In genomic region chr9:2838984-2839367, GRCh38 we compare ENCODE assay signal across 14 cellular contexts. TPM values are rescaled to one million over a fixed set of nuclear protein-coding genes. Genes with fewer than 3 reads are reported as not detected.
A peak's percentile ranks its signal among the peaks of the same experiment; 100 is the strongest.
DNase-seq lines count a peak whose midpoint lies in the region; ATAC-seq and TF ChIP-seq lines count a peak whose summit lies in the region.
"Had no signal": no experiment of that assay in that cellular context is flagged by ENCODE, and none has a peak within 500 bp of the region (broad histone marks: within the 10 kb centered on the region; RNA-seq: fewer than 3 reads in every experiment).

No MANE protein-coding gene starts in this region.

- POLR2A ChIA-PET in Caco-2 (lab: Charles Lee) = no interaction called here

- no peak overlapping the region for H3K27ac Mint-ChIP-seq in Caco-2 (ENCODE audit: unreplicated experiment)
- H3K27ac Mint-ChIP-seq: CD4-positive, alpha-beta T cell had no signal

- peak; percentile 13 for ATAC-seq in left lobe of liver
- no peak for ATAC-seq in GM19328 (IDR thresholded peaks at IDR 0.05; ENCODE audit: unreplicated experiment)
- ATAC-seq: activated CD8-positive, alpha-beta memory T cell treated with anti-CD3 and anti-CD28 coated beads, Interleukin-2, amount 10 ng/mL, durations not matched to agents 7 days and 5 days; gastroesophageal sphincter; left colon had no signal

- H3K4me1 Mint-ChIP-seq in Caco-2 (ENCODE audit: low read depth, unreplicated experiment) = peaks cover 7% of the 10 kb centered on the region

- peak overlapping the region; percentile 53 for H3K9ac ChIP-seq in GM23248

- H3K27me3 Mint-ChIP-seq in Caco-2 (ENCODE audit: insufficient read depth, unreplicated experiment) = no peaks in the 10 kb centered on the region
- H3K27me3 Mint-ChIP-seq: activated CD8-positive, alpha-beta memory T cell treated with anti-CD3 and anti-CD28 coated beads, Interleukin-2, amount 10 ng/mL, durations not matched to agents 7 days and 5 days; activated naive CD4-positive, alpha-beta T cell treated with anti-CD3 and anti-CD28 coated beads, Interleukin-2, amount 50 U/mL, for 24 hours; CD4-positive, alpha-beta T cell had no signal

- TF ChIP-seq POLR2A in stomach (IDR thresholded peaks at IDR 0.05) = no peak
- no peak for TF ChIP-seq POLR2A in Peyer's patch (IDR thresholded peaks at IDR 0.05)

- no peak overlapping the region for H3K4me3 Mint-ChIP-seq in Caco-2 (ENCODE audit: unreplicated experiment)
- H3K4me3 Mint-ChIP-seq: CD4-positive, alpha-beta T cell had no signal

- no peak for TF ChIP-seq EP300 in stomach (IDR thresholded peaks at IDR 0.05)

- CTCF ChIA-PET in Caco-2 (lab: Charles Lee) = no interaction called here

- peak overlapping the region; percentile 54 for H3K27ac ChIP-seq in GM23248
- peak overlapping the region; percentile 10 for H3K27ac ChIP-seq in angular gyrus (ENCODE audit: low read depth, low read length)
- peak overlapping the region in 3 of 5 donors; percentile 43 to 75 (median 52) for H3K27ac ChIP-seq in stomach
- peak overlapping the region in 1 of 4 donors; percentile 1 for H3K27ac ChIP-seq in Peyer's patch

- H3K9me3 ChIP-seq in GM23248 (ENCODE audit: low read depth) (no peaks in the 10 kb centered on the region), stomach (no peaks in the 10 kb centered on the region), Peyer's patch (no peaks in the 10 kb centered on the region), Caco-2 (no peaks in the 10 kb centered on the region)
- H3K9me3 ChIP-seq: gastroesophageal sphincter had no signal

- peaks cover 37% of the 10 kb centered on the region for H3K36me3 Mint-ChIP-seq in Caco-2 (ENCODE audit: insufficient read depth, unreplicated experiment)

- peaks cover 20% of the 10 kb centered on the region; the same call in 1 of the 2 replicates for H3F3A ChIP-seq in GM23248 (ENCODE audit: insufficient read depth)

- intact Hi-C loops in stomach (cut with DNase I; ENCODE audit: low total_unique reads) = no loop called here
- intact Hi-C loops in Caco-2 (cut with micrococcal nuclease; ENCODE audit: unreplicated experiment) = loop anchor here (5.0 kb wide), 1 partner anchor 217 kb away; the partner anchor contains the start of gene VLDLR

- peaks cover 18% of the 10 kb centered on the region for H3K36me3 ChIP-seq in GM23248 (ENCODE audit: low read depth)
- H3K36me3 ChIP-seq in stomach = peaks cover 0 to 33% (median 32%) of the 10 kb centered on the region in 4 donors
- peaks cover 0 to 32% (median 0%) of the 10 kb centered on the region in 3 donors for H3K36me3 ChIP-seq in Peyer's patch
- H3K36me3 ChIP-seq in Caco-2 (ENCODE audit: control insufficient read depth, insufficient read depth, low read length) = no peaks in the 10 kb centered on the region; the same call in 1 of the 2 replicates

- 12 to 13% methylated on average over 3 of the region's 3 CpGs for WGBS in GM23248 (ENCODE audit: low coverage in 1 of 2, low lambda C conversion rate in 2 of 2, missing lambda C conversion rate in 2 of 2), 2 experiments
- WGBS in stomach, 5 donors = 17 to 29% (median 21%) methylated on average over 3 of the region's 3 CpGs

- TF ChIP-seq CTCF in stomach (IDR thresholded peaks at IDR 0.05) (no peak), Peyer's patch (IDR thresholded peaks at IDR 0.05) (no peak), Caco-2 (IDR thresholded peaks at IDR 0.05; ENCODE audit: insufficient read depth in 1 of 2, low read depth in 1 of 2, low read length in 1 of 2, severe bottlenecking in 1 of 2, unreplicated experiment in 1 of 2) (no peak)

- peak overlapping the region; percentile 64 for H3K4me3 ChIP-seq in GM23248
- H3K4me3 ChIP-seq in stomach = peak overlapping the region in 1 of 4 donors; percentile 22
- no peak overlapping the region for H3K4me3 ChIP-seq in Peyer's patch
- no peak overlapping the region for H3K4me3 ChIP-seq in Caco-2 (ENCODE audit: low read depth, low read length)

- DNase-seq in GM23248 (no peak), left lobe of liver (ENCODE audit: low spot score) (no peak), stomach (no peak), Peyer's patch (no peak), Caco-2 (no peak)
- no peak for DNase-seq in effector CD4-positive, alpha-beta T cell
- DNase-seq: activated CD8-positive, alpha-beta memory T cell treated with anti-CD3 and anti-CD28 coated beads, Interleukin-2, amount 10 ng/mL, durations not matched to agents 7 days and 5 days; CD4-positive, alpha-beta T cell; left colon; NCI-H1417 treated with DMSO at 0.1 percent for 48 hours had no signal

- peaks cover 89% of the 10 kb centered on the region for H3K79me2 ChIP-seq in GM23248 (ENCODE audit: insufficient read depth)

- H3K9me2 ChIP-seq in GM23248 (ENCODE audit: insufficient read depth) = no peaks in the 10 kb centered on the region

- in situ Hi-C loops in GM23248 (cut with MboI) = no loop called here

- H4K20me1 ChIP-seq in GM23248 (ENCODE audit: insufficient read depth) = no peaks in the 10 kb centered on the region

- peak overlapping the region; percentile 87 for H3K4me2 ChIP-seq in GM23248 (ENCODE audit: unreplicated experiment)

- no peak overlapping the region for H2AFZ ChIP-seq in GM23248

- H3K9me3 Mint-ChIP-seq in Caco-2 (ENCODE audit: unreplicated experiment) = no peaks in the 10 kb centered on the region
- H3K9me3 Mint-ChIP-seq: activated naive CD4-positive, alpha-beta T cell treated with anti-CD3 and anti-CD28 coated beads, Interleukin-2, amount 50 U/mL, for 24 hours; CD4-positive, alpha-beta T cell had no signal

- BruUV-seq in Caco-2 (replicated peaks; lab: Mats Ljungman, UMichigan) = no TSS peak

- H3K27me3 ChIP-seq in GM23248 (replicated peaks; ENCODE audit: insufficient read depth) = no peaks in the 10 kb centered on the region
- H3K27me3 ChIP-seq in stomach = no peaks in the 10 kb centered on the region
- H3K27me3 ChIP-seq in Peyer's patch = no peaks in the 10 kb centered on the region
- no peaks in the 10 kb centered on the region for H3K27me3 ChIP-seq in Caco-2 (replicated peaks; ENCODE audit: control insufficient read depth, insufficient read depth, low read length)
- H3K27me3 ChIP-seq: gastroesophageal sphincter had no signal

- peaks cover 49% of the 10 kb centered on the region for H3K4me1 ChIP-seq in GM23248 (ENCODE audit: insufficient read depth)
- H3K4me1 ChIP-seq in stomach = peaks cover 38 to 58% (median 49%) of the 10 kb centered on the region in 4 donors
- peaks cover 0 to 43% (median 4%) of the 10 kb centered on the region in 4 donors for H3K4me1 ChIP-seq in Peyer's patch
- H3K4me1 ChIP-seq in Caco-2 = peaks cover 10% of the 10 kb centered on the region

RNA-seq across cellular contexts. Expression of gene PUM3, which starts 4.9 kb away (rescaled TPM):
- 28.2 and 37.1 TPM in 2 replicates for total RNA-seq in GM23248 (2014; rRNA removed; shearing (Covaris generic))
- 32.0 and 34.3 TPM in 2 replicates for polyA plus RNA-seq in GM23248 (2016; fragmentation: Nextera tagmentation; extraction: Ambion mirVana)
- total RNA-seq in left lobe of liver = 8.1 TPM
- total RNA-seq in stomach = 10 to 100 TPM; 25.1 to 79.5 (median 51.3) TPM
- 10 to 100 TPM; 17.9 to 33.7 (median 24.4) TPM for polyA plus RNA-seq in stomach
- total RNA-seq in Peyer's patch = 100 to 1,000 TPM in 1 of 4 donors, 10 to 100 TPM in 3; 21.4 to 116 (median 30.8) TPM
- 64.2 and 65.4 TPM in 2 replicates for total RNA-seq in Caco-2 (2022)
